ENCODE assay signal across 17 cellular contexts in genomic region chr3:110710156-110710555, GRCh38.
A peak's percentile ranks its signal among the peaks of the same experiment; 100 is the strongest.
DNase-seq lines count a peak whose midpoint lies in the region; ATAC-seq, FAIRE-seq and TF ChIP-seq lines count a peak whose summit lies in the region.
"Had no signal": no experiment of that assay in that cellular context is flagged by ENCODE, and none has a peak within 500 bp of the region (broad histone marks: within the 10 kb centered on the region; RNA-seq: fewer than 3 reads in every experiment).

No MANE protein-coding gene starts in this region.

- H3K79me2 ChIP-seq in HepG2 (ENCODE audit: insufficient read depth, low read length): no peaks in the 10 kb centered on the region

- peaks cover 5 to 24% (median 15%) of the 10 kb centered on the region in 4 donors for H3K4me1 ChIP-seq in liver (ENCODE audit: control insufficient read depth in 4 of 4, insufficient read depth in 4 of 4, low read length in 3 of 4)
- peaks cover 18% of the 10 kb centered on the region for H3K4me1 ChIP-seq in HepG2 (ENCODE audit: insufficient read depth, low read length)

- no TSS peak for BruUV-seq in HepG2 (replicated peaks; lab: Mats Ljungman, UMichigan)

- H3K27me3 Mint-ChIP-seq in WTC11 (ENCODE audit: low read depth): no peaks in the 10 kb centered on the region

- no peaks in the 10 kb centered on the region for H3K9me3 ChIP-seq in liver (ENCODE audit: control insufficient read depth in 4 of 4, low read length in 3 of 4)
- no peaks in the 10 kb centered on the region for H3K9me3 ChIP-seq in HepG2 (ENCODE audit: low read length)
- H3K9me3 ChIP-seq: BLaER1, Caco-2 had no signal

- CTCF ChIA-PET in HepG2 (lab: Yijun Ruan, JAX; ENCODE audit: low intra/inter-chr PET ratio, low total read pairs): no interaction called here
- CTCF ChIA-PET in WTC11 (lab: Charles Lee): no interaction called here

- in situ Hi-C loops in HepG2 (cut with HindIII; ENCODE audit: extremely low pct_ligation_motif_present, low pct_unique_long_range_greater_than_20kb) (no loop called here), KBM-7 (cut with MboI; ENCODE audit: low pct_unique_long_range_greater_than_20kb, low sequenced_read_pairs) (no loop called here)

- peaks cover 32% of the 10 kb centered on the region for H3K9me3 Mint-ChIP-seq in WTC11
- H3K9me3 Mint-ChIP-seq: CD8-positive, alpha-beta memory T cell had no signal

- 61% methylated on average over 7 of the region's 7 CpGs for WGBS in liver
- 62% methylated on average over 7 of the region's 7 CpGs for WGBS in HepG2 (ENCODE audit: low lambda C conversion rate)

- no peak for DNase-seq in HepG2 (ENCODE audit: low spot score)
- DNase-seq in WTC11 (ENCODE audit: low spot score): no peak
- no peak for DNase-seq in left lobe of liver (ENCODE audit: low spot score)
- no peak for DNase-seq in KBM-7
- no peak for DNase-seq in hypothalamus (lab: John Stamatoyannopoulos, UW)
- DNase-seq: 8988T; AML-193; Caco-2; CD8-positive, alpha-beta memory T cell; DND-41; GF-D8 had no signal

- no peak for TF ChIP-seq EP300 in HepG2 (IDR thresholded peaks at IDR 0.05; ENCODE audit: low read depth in 2 of 2, low read length in 2 of 2)
- TF ChIP-seq EP300 in HepG2 (CRISPR knock-in tag; IDR thresholded peaks at IDR 0.05; ENCODE audit: borderline replicate concordance): no peak

- ATAC-seq in HepG2: no peak
- no peak for ATAC-seq in WTC11
- peak; percentile 50 for ATAC-seq in left lobe of liver
- ATAC-seq in HG03460 (IDR thresholded peaks at IDR 0.05; ENCODE audit: unreplicated experiment): no peak
- ATAC-seq: K562 had no signal

- peak overlapping the region; percentile 89 for H3K27ac Mint-ChIP-seq in WTC11
- H3K27ac Mint-ChIP-seq: CD8-positive, alpha-beta memory T cell had no signal

- H3K4me3 ChIP-seq in liver (ENCODE audit: low read depth in 1 of 3, low read length in 3 of 3) (no peak overlapping the region), HepG2 (replicated peaks in 1 of 3; ENCODE audit: insufficient read depth in 1 of 3, low read depth in 2 of 3, low read length in 3 of 3) (no peak overlapping the region)
- H3K4me3 ChIP-seq: BLaER1, K562 had no signal

- H3K27me3 ChIP-seq in liver (ENCODE audit: control insufficient read depth in 4 of 4, insufficient read depth in 4 of 4, low read length in 3 of 4) (no peaks in the 10 kb centered on the region), HepG2 (ENCODE audit: control insufficient read depth in 1 of 2, insufficient read depth in 2 of 2, low read length in 2 of 2) (no peaks in the 10 kb centered on the region)
- H3K27me3 ChIP-seq: BLaER1 had no signal

- TF ChIP-seq POLR2A in HepG2 (IDR thresholded peaks at IDR 0.05; ENCODE audit: insufficient read depth in 1 of 2, low read depth in 2 of 2, low read length in 2 of 2): no peak

- TF ChIP-seq RAD21 in liver (IDR thresholded peaks at IDR 0.05) (no peak), HepG2 (CRISPR knock-in tag; IDR thresholded peaks at IDR 0.05) (no peak)

- H3K36me3 ChIP-seq in liver (ENCODE audit: control insufficient read depth in 4 of 4, insufficient read depth in 3 of 4, low read depth in 1 of 4, low read length in 3 of 4) (no peaks in the 10 kb centered on the region), HepG2 (replicated peaks in 1 of 2; ENCODE audit: control insufficient read depth in 1 of 2, insufficient read depth in 2 of 2, low read length in 2 of 2) (no peaks in the 10 kb centered on the region)
- H3K36me3 ChIP-seq: BLaER1 had no signal

- H3K4me1 Mint-ChIP-seq in WTC11: peaks cover 76% of the 10 kb centered on the region
- H3K4me1 Mint-ChIP-seq: CD8-positive, alpha-beta memory T cell had no signal

- H3K4me3 Mint-ChIP-seq in WTC11: no peak overlapping the region
- H3K4me3 Mint-ChIP-seq: CD8-positive, alpha-beta memory T cell had no signal

- H2AFZ ChIP-seq in HepG2 (ENCODE audit: low read length): no peak overlapping the region

- peaks cover 35% of the 10 kb centered on the region for H3K36me3 Mint-ChIP-seq in WTC11
- H3K36me3 Mint-ChIP-seq: CD8-positive, alpha-beta memory T cell had no signal

- H3K27ac ChIP-seq in liver (ENCODE audit: low read depth in 1 of 2, low read length in 2 of 2) (peak overlapping the region; percentile 21 to 52), HepG2 (ENCODE audit: extremely low read length, insufficient read depth, low read length) (no peak overlapping the region)
- H3K27ac ChIP-seq: BLaER1 had no signal

- H3K4me2 ChIP-seq in HepG2 (ENCODE audit: low read depth, low read length): no peak overlapping the region
- H3K4me2 ChIP-seq: BLaER1 had no signal

- FAIRE-seq in HepG2 (lab: Jason Lieb, UNC): no peak
- FAIRE-seq: GM19239, H54, K562 had no signal

- H4K20me1 ChIP-seq in HepG2 (ENCODE audit: insufficient read depth, low read length): no peaks in the 10 kb centered on the region
- H4K20me1 ChIP-seq: BLaER1 had no signal

- peak overlapping the region in 1 of 2 donors; percentile 58 for H3K9ac ChIP-seq in liver (ENCODE audit: low read depth in 1 of 2, low read length in 2 of 2)
- no peak overlapping the region for H3K9ac ChIP-seq in HepG2 (ENCODE audit: insufficient read depth, low read depth, low read length)
- H3K9ac ChIP-seq: BLaER1 had no signal

- intact Hi-C loops in HepG2 (cut with micrococcal nuclease; ENCODE audit: unreplicated experiment): loop anchor here (5.0 kb wide), 1 partner anchor 187 kb away; no protein-coding TSS in a partner anchor

- no peak for TF ChIP-seq CTCF in liver (IDR thresholded peaks at IDR 0.05; ENCODE audit: low read depth, low read length, missing input control)
- TF ChIP-seq CTCF in HepG2 (CRISPR knock-in tag; IDR thresholded peaks at IDR 0.05): no peak
- TF ChIP-seq CTCF in WTC11 (IDR thresholded peaks at IDR 0.05): no peak

- POLR2A ChIA-PET in HepG2 (lab: Yijun Ruan, JAX) (no interaction called here), WTC11 (lab: Charles Lee) (no interaction called here)

TF ChIP-seq in liver, 16 proteins besides CTCF, POLR2A, EP300 and RAD21 (continues in another document):
- TF ChIP-seq, protein P1, sequence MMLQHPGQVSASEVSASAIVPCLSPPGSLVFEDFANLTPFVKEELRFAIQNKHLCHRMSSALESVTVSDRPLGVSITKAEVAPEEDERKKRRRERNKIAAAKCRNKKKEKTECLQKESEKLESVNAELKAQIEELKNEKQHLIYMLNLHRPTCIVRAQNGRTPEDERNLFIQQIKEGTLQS (IDR thresholded peaks at IDR 0.05): no peak
- TF ChIP-seq JUND (IDR thresholded peaks at IDR 0.05): no peak
- TF ChIP-seq, protein P2, sequence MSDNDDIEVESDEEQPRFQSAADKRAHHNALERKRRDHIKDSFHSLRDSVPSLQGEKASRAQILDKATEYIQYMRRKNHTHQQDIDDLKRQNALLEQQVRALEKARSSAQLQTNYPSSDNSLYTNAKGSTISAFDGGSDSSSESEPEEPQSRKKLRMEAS (IDR thresholded peaks at IDR 0.05): no peak
- no peak for TF ChIP-seq HNF4A (conservative IDR thresholded peaks at IDR 0.05)
- TF ChIP-seq GABPA (IDR thresholded peaks at IDR 0.05 in 1 of 2, conservative IDR thresholded peaks at IDR 0.05 in 1 of 2): no peak

TF ChIP-seq in HepG2, 621 proteins besides CTCF, POLR2A, EP300 and RAD21 (continues in another document):
- no peak for TF ChIP-seq ZNF501 (CRISPR knock-in tag; IDR thresholded peaks at IDR 0.05)
- no peak for TF ChIP-seq ZNF101 (CRISPR knock-in tag; IDR thresholded peaks at IDR 0.05; ENCODE audit: borderline replicate concordance, low read depth)
- TF ChIP-seq, protein P3, sequence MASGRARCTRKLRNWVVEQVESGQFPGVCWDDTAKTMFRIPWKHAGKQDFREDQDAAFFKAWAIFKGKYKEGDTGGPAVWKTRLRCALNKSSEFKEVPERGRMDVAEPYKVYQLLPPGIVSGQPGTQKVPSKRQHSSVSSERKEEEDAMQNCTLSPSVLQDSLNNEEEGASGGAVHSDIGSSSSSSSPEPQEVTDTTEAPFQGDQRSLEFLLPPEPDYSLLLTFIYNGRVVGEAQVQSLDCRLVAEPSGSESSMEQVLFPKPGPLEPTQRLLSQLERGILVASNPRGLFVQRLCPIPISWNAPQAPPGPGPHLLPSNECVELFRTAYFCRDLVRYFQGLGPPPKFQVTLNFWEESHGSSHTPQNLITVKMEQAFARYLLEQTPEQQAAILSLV (CRISPR knock-in tag; IDR thresholded peaks at IDR 0.05; ENCODE audit: borderline replicate concordance): no peak
- TF ChIP-seq ZNF782 (CRISPR knock-in tag; IDR thresholded peaks at IDR 0.05; ENCODE audit: borderline replicate concordance): no peak
- no peak for TF ChIP-seq ZNF33B (CRISPR knock-in tag; IDR thresholded peaks at IDR 0.05)
- TF ChIP-seq ZNF230 (CRISPR knock-in tag; IDR thresholded peaks at IDR 0.05): no peak
- no peak for TF ChIP-seq CHCHD3 (CRISPR knock-in tag; IDR thresholded peaks at IDR 0.05)
- no peak for TF ChIP-seq PHF8 (CRISPR knock-in tag; IDR thresholded peaks at IDR 0.05)
- no peak for TF ChIP-seq ZNF382 (CRISPR knock-in tag; IDR thresholded peaks at IDR 0.05; ENCODE audit: borderline replicate concordance)
- TF ChIP-seq ZFP82 (CRISPR knock-in tag; IDR thresholded peaks at IDR 0.05; ENCODE audit: borderline replicate concordance): no peak
- TF ChIP-seq ZEB1 (IDR thresholded peaks at IDR 0.05; ENCODE audit: insufficient replicate concordance, low read depth): no peak
- no peak for TF ChIP-seq SRY (CRISPR knock-in tag; IDR thresholded peaks at IDR 0.05)

TF ChIP-seq in WTC11, 78 proteins besides CTCF, POLR2A, EP300 and RAD21:
- TF ChIP-seq ETV6 (CRISPR knock-in tag; IDR thresholded peaks at IDR 0.05) (no peak), ZNF121 (CRISPR knock-in tag; IDR thresholded peaks at IDR 0.05) (peak; percentile 65; the same call in 1 of the 2 replicates)
